In genomic region chr3:107441617-107442016, GRCh38 we compare ENCODE assay signal across 1 cellular context.
TF ChIP-seq lines count a peak whose summit lies in the region.

No MANE protein-coding gene starts in this region.

TF ChIP-seq in H1, 55 proteins besides CTCF, POLR2A, EP300 and RAD21 (continued from another document):
- TF ChIP-seq CTBP2 (IDR thresholded peaks at IDR 0.05; ENCODE audit: borderline replicate concordance, insufficient read depth, insufficient read length, low read length) (no peak), HDAC6 (IDR thresholded peaks at IDR 0.05; ENCODE audit: low read depth, low read length) (no peak), BACH1 (IDR thresholded peaks at IDR 0.05; ENCODE audit: low read length) (peak; percentile 87), TEAD4 (IDR thresholded peaks at IDR 0.05; ENCODE audit: low read depth, low read length) (0 out of 2 replicates have a peak, but pooled peaks have one; percentile 59)
